ENCODE assay signal across 10 cellular contexts in the genomic region with DNA sequence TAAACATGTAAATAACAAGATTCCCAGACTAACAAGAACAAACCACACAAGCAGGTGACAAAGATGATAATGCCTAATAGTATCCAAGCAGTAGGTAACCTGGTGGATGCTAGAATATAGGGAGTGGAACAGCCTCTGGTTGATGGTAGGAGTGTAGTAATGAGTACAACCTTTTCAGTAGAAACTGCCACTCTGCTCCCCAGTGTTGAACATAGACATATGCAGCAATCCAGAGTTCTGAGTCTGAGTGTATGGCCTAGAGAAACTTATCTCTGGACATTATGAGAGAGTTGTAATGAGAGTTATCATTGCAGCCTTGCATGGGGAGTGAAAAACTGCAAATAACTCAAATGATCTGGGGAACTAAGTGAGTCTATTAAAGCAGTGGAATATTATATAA.
A peak's percentile ranks its signal among the peaks of the same experiment; 100 is the strongest.
DNase-seq lines count a peak whose midpoint lies in the region; ATAC-seq and TF ChIP-seq lines count a peak whose summit lies in the region.
"Had no signal": no experiment of that assay in that cellular context is flagged by ENCODE, and none has a peak within 500 bp of the region (broad histone marks: within the 10 kb centered on the region; RNA-seq: fewer than 3 reads in every experiment).

No MANE protein-coding gene starts in this region.

- H3K27me3 ChIP-seq in CD4-positive, CD25-positive, alpha-beta regulatory T cell (ENCODE audit: control insufficient read depth, insufficient read depth, low read length): no peaks in the 10 kb centered on the region
- H3K27me3 ChIP-seq in HL-60 (ENCODE audit: insufficient read depth, poor library complexity, severe bottlenecking): no peaks in the 10 kb centered on the region

- intact Hi-C loops in activated T-helper 2 cell treated with anti-CD3 and anti-CD28 coated beads, Interferon-gamma antibody, Interleukin-2, Interleukin-4, amounts not matched to agents 10 μg/mL and 5 μg/mL and 100 μg/mL, durations not matched to agents 14 hours and 24 hours and 36 hours (cut with micrococcal nuclease): loop anchor here (5.0 to 10.0 kb wide), 2 partner anchors 314 to 431 kb away; no protein-coding TSS in a partner anchor
- intact Hi-C loops in natural killer cell (cut with micrococcal nuclease) (no loop called here), posterior cingulate gyrus (cut with DNase I) (no loop called here)

- no peak for ATAC-seq in CD4-positive, CD25-positive, alpha-beta regulatory T cell (ENCODE audit: low read depth in 2 of 2)
- ATAC-seq in natural killer cell (no peak), HG03354 (IDR thresholded peaks at IDR 0.05; ENCODE audit: poor library complexity, severe bottlenecking, unreplicated experiment) (no peak), GM18907 (IDR thresholded peaks at IDR 0.05; ENCODE audit: unreplicated experiment) (no peak), GM21515 (IDR thresholded peaks at IDR 0.05; ENCODE audit: unreplicated experiment) (no peak)

- peaks cover 59% of the 10 kb centered on the region for H3K4me1 ChIP-seq in CD4-positive, CD25-positive, alpha-beta regulatory T cell (ENCODE audit: control insufficient read depth, insufficient read depth, low read length, poor library complexity, severe bottlenecking)

- H3K4me3 Mint-ChIP-seq in CD4-positive, CD25-positive, alpha-beta regulatory T cell: peak overlapping the region; percentile 81 to 87 (median 83)
- H3K4me3 Mint-ChIP-seq in activated T-helper 2 cell treated with anti-CD3 and anti-CD28 coated beads, Interferon-gamma antibody, Interleukin-2, Interleukin-4, amounts not matched to agents 10 μg/mL and 5 μg/mL and 100 μg/mL, durations not matched to agents 14 hours and 24 hours and 36 hours (ENCODE audit: low read depth): peak overlapping the region; percentile 58
- peak overlapping the region; percentile 79 for H3K4me3 Mint-ChIP-seq in natural killer cell

- H3K36me3 Mint-ChIP-seq in CD4-positive, CD25-positive, alpha-beta regulatory T cell: peaks cover 38% of the 10 kb centered on the region
- H3K36me3 Mint-ChIP-seq in activated T-helper 2 cell treated with anti-CD3 and anti-CD28 coated beads, Interferon-gamma antibody, Interleukin-2, Interleukin-4, amounts not matched to agents 10 μg/mL and 5 μg/mL and 100 μg/mL, durations not matched to agents 14 hours and 24 hours and 36 hours (ENCODE audit: low read depth): peaks cover 64% of the 10 kb centered on the region
- peaks cover 26% of the 10 kb centered on the region for H3K36me3 Mint-ChIP-seq in natural killer cell

- H3K9me3 ChIP-seq in CD4-positive, CD25-positive, alpha-beta regulatory T cell (ENCODE audit: control insufficient read depth in 2 of 2, low read length in 2 of 2): no peaks in the 10 kb centered on the region

- TF ChIP-seq CTCF in HL-60 (IDR thresholded peaks at IDR 0.05; ENCODE audit: insufficient read depth, low read length) (no peak), natural killer cell (IDR thresholded peaks at IDR 0.05) (no peak)

- H3K36me3 ChIP-seq in CD4-positive, CD25-positive, alpha-beta regulatory T cell (ENCODE audit: control insufficient read depth, insufficient read depth, low read length): peaks cover 43% of the 10 kb centered on the region

- peak overlapping the region; percentile 81 for H3K4me3 ChIP-seq in CD4-positive, CD25-positive, alpha-beta regulatory T cell (ENCODE audit: low read depth, low read length)
- no peak overlapping the region for H3K4me3 ChIP-seq in HL-60 (replicated peaks; ENCODE audit: insufficient read depth, low read length)

- H3K9me3 Mint-ChIP-seq in CD4-positive, CD25-positive, alpha-beta regulatory T cell: no peaks in the 10 kb centered on the region
- H3K9me3 Mint-ChIP-seq in activated T-helper 2 cell treated with anti-CD3 and anti-CD28 coated beads, Interferon-gamma antibody, Interleukin-2, Interleukin-4, amounts not matched to agents 10 μg/mL and 5 μg/mL and 100 μg/mL, durations not matched to agents 14 hours and 24 hours and 36 hours: no peaks in the 10 kb centered on the region
- H3K9me3 Mint-ChIP-seq in natural killer cell: no peaks in the 10 kb centered on the region

- no peak for DNase-seq in CD4-positive, CD25-positive, alpha-beta regulatory T cell
- DNase-seq in HL-60 (ENCODE audit: low read depth in 1 of 2, low spot score in 1 of 2) (no peak), natural killer cell (no peak), posterior cingulate gyrus (no peak)
- DNase-seq in activated T-helper 2 cell treated with anti-CD3 and anti-CD28 coated beads, Interferon-gamma antibody, Interleukin-2, Interleukin-4, amounts not matched to agents 10 μg/mL and 5 μg/mL and 100 μg/mL, durations not matched to agents 14 hours and 24 hours and 36 hours (ENCODE audit: low spot score): no peak
- DNase-seq: NCI-H2171 treated with DMSO at 0.1 percent for 48 hours had no signal

- peak overlapping the region; percentile 91 to 97 (median 94) for H3K27ac Mint-ChIP-seq in CD4-positive, CD25-positive, alpha-beta regulatory T cell
- H3K27ac Mint-ChIP-seq in activated T-helper 2 cell treated with anti-CD3 and anti-CD28 coated beads, Interferon-gamma antibody, Interleukin-2, Interleukin-4, amounts not matched to agents 10 μg/mL and 5 μg/mL and 100 μg/mL, durations not matched to agents 14 hours and 24 hours and 36 hours: peak overlapping the region; percentile 88
- H3K27ac Mint-ChIP-seq in natural killer cell: peak overlapping the region; percentile 89 to 95

- H3K4me1 Mint-ChIP-seq in CD4-positive, CD25-positive, alpha-beta regulatory T cell: peaks cover 34 to 80% (median 62%) of the 10 kb centered on the region in 4 donors
- peaks cover 78% of the 10 kb centered on the region for H3K4me1 Mint-ChIP-seq in activated T-helper 2 cell treated with anti-CD3 and anti-CD28 coated beads, Interferon-gamma antibody, Interleukin-2, Interleukin-4, amounts not matched to agents 10 μg/mL and 5 μg/mL and 100 μg/mL, durations not matched to agents 14 hours and 24 hours and 36 hours (ENCODE audit: low read depth)
- peaks cover 50 to 52% of the 10 kb centered on the region in 2 donors for H3K4me1 Mint-ChIP-seq in natural killer cell

- H3K27me3 Mint-ChIP-seq in CD4-positive, CD25-positive, alpha-beta regulatory T cell: no peaks in the 10 kb centered on the region
- H3K27me3 Mint-ChIP-seq in activated T-helper 2 cell treated with anti-CD3 and anti-CD28 coated beads, Interferon-gamma antibody, Interleukin-2, Interleukin-4, amounts not matched to agents 10 μg/mL and 5 μg/mL and 100 μg/mL, durations not matched to agents 14 hours and 24 hours and 36 hours (ENCODE audit: low read depth): no peaks in the 10 kb centered on the region
- H3K27me3 Mint-ChIP-seq in natural killer cell (ENCODE audit: low read depth in 2 of 2): no peaks in the 10 kb centered on the region
- H3K27me3 Mint-ChIP-seq: progenitor cell of endocrine pancreas had no signal

- H3K27ac ChIP-seq in CD4-positive, CD25-positive, alpha-beta regulatory T cell (ENCODE audit: insufficient read depth, low read length, poor library complexity, severe bottlenecking): peak overlapping the region; percentile 87
- peak overlapping the region; percentile 36 for H3K27ac ChIP-seq in HL-60 (replicated peaks)
